Comparison of ENCODE assay signal across 16 cellular contexts in genomic region chr9:107261106-107261505, GRCh38. TPM values are rescaled to one million over a fixed set of nuclear protein-coding genes. Genes with fewer than 3 reads are reported as not detected.
DNase-seq lines count a peak whose midpoint lies in the region; ATAC-seq, FAIRE-seq and TF ChIP-seq lines count a peak whose summit lies in the region.
"Had no signal": no experiment of that assay in that cellular context is flagged by ENCODE, and none has a peak within 500 bp of the region (broad histone marks: within the 10 kb centered on the region; RNA-seq: fewer than 3 reads in every experiment).

No MANE protein-coding gene starts in this region.

- no peak overlapping the region for H3K4me3 Mint-ChIP-seq in neural progenitor cell
- H3K4me3 Mint-ChIP-seq: dendritic cell treated with granulocyte-macrophage colony-stimulating factor and Interleukin-4, amounts not matched to agents 40 ng/mL and 50 ng/mL, for 4 days had no signal

- no peaks in the 10 kb centered on the region for H3K27me3 ChIP-seq in Panc1 (ENCODE audit: control insufficient read depth, insufficient read depth, low read length)
- H3K27me3 ChIP-seq in neural progenitor cell, result no peaks in the 10 kb centered on the region
- H3K27me3 ChIP-seq: hepatocyte had no signal

- peak overlapping the region; percentile 69 for H3K27ac Mint-ChIP-seq in neural progenitor cell
- H3K27ac Mint-ChIP-seq: dendritic cell treated with granulocyte-macrophage colony-stimulating factor and Interleukin-4, amounts not matched to agents 40 ng/mL and 50 ng/mL, for 4 days had no signal

- H3K9me3 ChIP-seq in Panc1 (ENCODE audit: control insufficient read depth, insufficient read depth, low read depth, low read length) (no peaks in the 10 kb centered on the region), neural progenitor cell (ENCODE audit: low read depth) (no peaks in the 10 kb centered on the region)

- TF ChIP-seq CTCF in Panc1 (IDR thresholded peaks at IDR 0.05) (no peak), neural progenitor cell (IDR thresholded peaks at IDR 0.05) (no peak)

- no peak for TF ChIP-seq POLR2A in GM12891 (IDR thresholded peaks at IDR 0.05; ENCODE audit: low read depth, low read length)

- POLR2A ChIA-PET in Panc1 (lab: Charles Lee), result interaction anchor here (0.6 kb wide), 2 partner anchors 18 to 49 kb away, joined by 5 to 9 read pairs; no protein-coding TSS in a partner anchor

- no peak overlapping the region for H3K9ac ChIP-seq in neural progenitor cell

- H3K4me1 ChIP-seq in Panc1 (ENCODE audit: control insufficient read depth, insufficient read depth, low read length) (no peaks in the 10 kb centered on the region), neural progenitor cell (peaks cover 18% of the 10 kb centered on the region)

- ATAC-seq in HG02642 (IDR thresholded peaks at IDR 0.05; ENCODE audit: poor library complexity, unreplicated experiment) (peak; percentile 5), Panc1 (peak; percentile 72)

- H3K36me3 ChIP-seq in Panc1 (ENCODE audit: control insufficient read depth, insufficient read depth, low read length) (no peaks in the 10 kb centered on the region), neural progenitor cell (no peaks in the 10 kb centered on the region)

- BruUV-seq in Panc1 (replicated peaks; lab: Mats Ljungman, UMichigan), result no TSS peak

- no peak overlapping the region for H2AFZ ChIP-seq in neural progenitor cell (replicated peaks)
- H2AFZ ChIP-seq: hepatocyte had no signal

- no peaks in the 10 kb centered on the region for H3K27me3 Mint-ChIP-seq in neural progenitor cell (ENCODE audit: insufficient read depth, low read depth)

- H3K4me2 ChIP-seq in neural progenitor cell, result peak overlapping the region; percentile 48

- H3K4me1 Mint-ChIP-seq in neural progenitor cell, result peaks cover 14% of the 10 kb centered on the region

- no peaks in the 10 kb centered on the region for H3K36me3 Mint-ChIP-seq in neural progenitor cell

- peak; percentile 83 for FAIRE-seq in GM12891 (lab: Jason Lieb, UNC)

- H3K4me3 ChIP-seq in Panc1 (ENCODE audit: low read depth in 2 of 2, low read length in 2 of 2) (no peak overlapping the region), neural progenitor cell (no peak overlapping the region)
- H3K4me3 ChIP-seq: hepatocyte had no signal

- intact Hi-C loops in Panc1 (cut with micrococcal nuclease; ENCODE audit: unreplicated experiment), result no loop called here

- H3K79me2 ChIP-seq in neural progenitor cell (ENCODE audit: low read depth), result no peaks in the 10 kb centered on the region
- H3K79me2 ChIP-seq: hepatocyte had no signal

- DNase-seq in GM12891 (ENCODE audit: insufficient read length, low spot score), result no peak
- DNase-seq in Panc1 (ENCODE audit: low read depth, low spot score), result no peak
- no peak for DNase-seq in neural progenitor cell (ENCODE audit: low spot score)
- DNase-seq in SIG-M5 treated with dmso at 0.1 percent for 504 hours (lab: John Stamatoyannopoulos, UW; ENCODE audit: unreplicated experiment), result no peak
- DNase-seq in NCI-H2171 (lab: John Stamatoyannopoulos, UW), result no peak
- no peak for DNase-seq in CD1c-positive myeloid dendritic cell (ENCODE audit: extremely low spot score)
- DNase-seq in Kasumi-1 (lab: John Stamatoyannopoulos, UW), result no peak
- DNase-seq: activated CD4-positive, alpha-beta T cell treated with anti-CD3 and anti-CD28 coated beads for 48 hours; activated naive CD4-positive, alpha-beta T cell treated with anti-CD3 and anti-CD28 coated beads, Interleukin-2, amount 50 U/mL, for 16 hours; kidney glomerular epithelial cell; NCI-H1436 treated with DMSO at 0.1 percent for 48 hours; NCI-H446 treated with DMSO at 0.1 percent for 48 hours; stimulated activated naive CD8-positive, alpha-beta T cell treated with anti-CD3 and anti-CD28 coated beads, Interleukin-15, Interleukin-2, amounts not matched to agents 100 U/mL and 50 U/mL, for 24 hours had no signal

- no peaks in the 10 kb centered on the region for H4K20me1 ChIP-seq in neural progenitor cell (ENCODE audit: low read depth)

- H3K9me3 Mint-ChIP-seq in neural progenitor cell, result peaks cover 10% of the 10 kb centered on the region
- H3K9me3 Mint-ChIP-seq: dendritic cell treated with granulocyte-macrophage colony-stimulating factor and Interleukin-4, amounts not matched to agents 40 ng/mL and 50 ng/mL, for 4 days had no signal

- in situ Hi-C loops in Panc1 (cut with HindIII; ENCODE audit: low pct_unique_long_range_greater_than_20kb, low sequenced_read_pairs), result no loop called here

- H3F3A ChIP-seq in neural progenitor cell (ENCODE audit: low read depth), result peaks cover 17% of the 10 kb centered on the region

- CTCF ChIA-PET in Panc1 (lab: Charles Lee), result interaction anchor here (1.1 kb wide), 1 partner anchor 9 kb away, joined by 3 read pairs; no protein-coding TSS in a partner anchor

- H3K27ac ChIP-seq in Panc1 (ENCODE audit: low read length) (peak overlapping the region; percentile 39; the same call in 1 of the 2 replicates), neural progenitor cell (no peak overlapping the region)
- H3K27ac ChIP-seq: hepatocyte had no signal

TF ChIP-seq in GM12891, 5 proteins besides CTCF, POLR2A, EP300 and RAD21:
- TF ChIP-seq SPI1 (IDR thresholded peaks at IDR 0.05; ENCODE audit: low read depth, low read length), result no peak
- TF ChIP-seq POU2F2 (IDR thresholded peaks at IDR 0.05; ENCODE audit: low read depth, low read length), result no peak
- no peak for TF ChIP-seq PAX5 (IDR thresholded peaks at IDR 0.05; ENCODE audit: insufficient read depth, low read length, severe bottlenecking)
- TF ChIP-seq POLR2AphosphoS5 (IDR thresholded peaks at IDR 0.05; ENCODE audit: low read depth, low read length), result no peak
- no peak for TF ChIP-seq TAF1 (IDR thresholded peaks at IDR 0.05; ENCODE audit: low read depth, low read length)

RNA-seq across cellular contexts. Expression of gene RAD23B, which starts 22.0 kb away (rescaled TPM):
- polyA plus RNA-seq in GM12891 (2012; ENCODE audit: low read depth, missing spikeins), result 48.3 TPM
- total RNA-seq in Panc1 (2021; ENCODE audit: unreplicated experiment) (114 TPM), neural progenitor cell (ENCODE audit: low replicate concordance) (149 and 178 TPM in 2 replicates)
- polyA plus RNA-seq in Panc1 (2012; ENCODE audit: insufficient read length), result 100 TPM
